11 cellular contexts compared by ENCODE assay signal in the genomic region with DNA sequence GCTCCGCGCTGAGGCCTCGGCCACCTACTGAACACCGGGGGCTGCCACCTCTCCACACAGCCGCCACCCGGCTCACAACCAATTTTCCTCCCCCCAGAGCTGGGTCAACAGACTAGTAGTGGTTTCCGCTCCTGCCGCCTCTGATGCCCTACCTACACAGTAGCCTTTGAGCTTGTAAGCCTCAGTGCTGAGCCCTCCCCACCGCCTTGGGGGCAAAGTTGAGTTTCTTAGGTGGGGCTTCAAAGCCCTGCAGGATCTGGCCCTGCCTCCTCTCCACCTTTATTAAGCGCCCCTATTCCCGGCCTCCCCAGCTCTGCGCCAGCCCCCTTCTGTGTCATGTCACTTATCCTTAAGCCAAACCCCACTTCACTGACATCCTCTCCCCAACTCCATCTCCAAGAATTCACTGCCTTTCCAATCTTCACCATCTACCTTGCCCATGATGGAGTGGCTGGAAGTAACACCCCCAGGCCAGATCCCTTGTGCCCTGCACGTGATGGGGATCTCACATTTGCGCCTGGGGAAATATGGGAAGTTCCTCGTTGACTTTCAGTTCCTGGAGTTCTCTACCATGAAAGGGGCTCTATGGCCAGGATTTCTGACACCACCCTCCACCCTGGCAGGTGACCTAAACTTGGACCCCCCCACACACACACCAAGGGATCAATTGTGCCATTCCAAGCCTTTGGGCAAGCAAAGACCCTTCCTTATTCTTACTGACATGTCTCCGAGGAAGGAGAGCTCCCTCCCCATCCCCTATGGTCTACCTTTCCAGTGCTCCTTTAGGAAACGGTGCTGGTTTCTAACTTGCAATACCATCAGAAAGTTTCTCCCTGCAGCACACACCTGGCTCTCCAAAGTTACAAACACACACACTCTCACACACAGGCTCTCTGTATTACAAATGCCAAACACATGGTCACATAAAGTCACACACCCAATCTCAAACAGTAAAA. TPM values are rescaled to one million over a fixed set of nuclear protein-coding genes. Genes with fewer than 3 reads are reported as not detected.
DNase-seq lines count a peak whose midpoint lies in the region; ATAC-seq, FAIRE-seq and TF ChIP-seq lines count a peak whose summit lies in the region.
"Had no signal": no experiment of that assay in that cellular context is flagged by ENCODE, and none has a peak within 500 bp of the region (broad histone marks: within the 10 kb centered on the region; RNA-seq: fewer than 3 reads in every experiment).

No MANE protein-coding gene starts in this region.

- H3K4me2 ChIP-seq in K562 (ENCODE audit: insufficient read depth, low read length): no peak overlapping the region
- no peak overlapping the region for H3K4me2 ChIP-seq in neural cell (ENCODE audit: low read length)

- no TSS peak for BruUV-seq in K562 (replicated peaks; lab: Mats Ljungman, UMichigan)

- peak; percentile 8 for ATAC-seq in CD8-positive, alpha-beta T cell
- ATAC-seq in K562: no peak
- ATAC-seq in GM18520 (IDR thresholded peaks at IDR 0.05; ENCODE audit: unreplicated experiment): no peak

- H3K27ac ChIP-seq in CD8-positive, alpha-beta T cell (ENCODE audit: low read depth, low read length): no peak overlapping the region
- H3K27ac ChIP-seq in HUES6 (ENCODE audit: low read depth, low read length) (no peak overlapping the region), K562 (ENCODE audit: extremely low read depth, low read depth, low read length) (no peak overlapping the region), neural cell (ENCODE audit: low read length) (no peak overlapping the region)
- H3K27ac ChIP-seq: body of pancreas had no signal

- TF ChIP-seq POLR2A in K562 (conservative IDR thresholded peaks at IDR 0.05): no peak

- no peak overlapping the region for H3K27ac Mint-ChIP-seq in CD8-positive, alpha-beta T cell
- H3K27ac Mint-ChIP-seq: stimulated activated naive CD8-positive, alpha-beta T cell treated with anti-CD3 and anti-CD28 coated beads, Interleukin-15, Interleukin-2, amounts not matched to agents 100 ng/mL and 50 ng/mL, for 24 hours had no signal

- H3K36me3 ChIP-seq in CD8-positive, alpha-beta T cell (ENCODE audit: insufficient read depth, low read length): no peaks in the 10 kb centered on the region
- H3K36me3 ChIP-seq in HUES6 (ENCODE audit: control insufficient read depth, insufficient read depth, low read length) (no peaks in the 10 kb centered on the region), K562 (ENCODE audit: control insufficient read depth, insufficient read depth, low read length) (no peaks in the 10 kb centered on the region), neural cell (ENCODE audit: insufficient read depth, low read length) (no peaks in the 10 kb centered on the region)

- peak overlapping the region; percentile 73 for H3K4me3 ChIP-seq in CD8-positive, alpha-beta T cell (ENCODE audit: low read depth, low read length)
- H3K4me3 ChIP-seq in HUES6 (ENCODE audit: low read depth, low read length) (peak overlapping the region; percentile 38; the same call in 1 of the 2 replicates), K562 (no peak overlapping the region), neural cell (ENCODE audit: low read length) (peak overlapping the region; percentile 63)
- H3K4me3 ChIP-seq: body of pancreas had no signal

- TF ChIP-seq RAD21 in K562 (CRISPR knock-in tag; conservative IDR thresholded peaks at IDR 0.05 in 1 of 2, IDR thresholded peaks at IDR 0.05 in 1 of 2) (no peak), neural cell (conservative IDR thresholded peaks at IDR 0.05) (no peak)

- H3K27me3 Mint-ChIP-seq in CD8-positive, alpha-beta T cell (ENCODE audit: low read depth): peaks cover 65% of the 10 kb centered on the region

- H3K4me1 Mint-ChIP-seq in CD8-positive, alpha-beta T cell (ENCODE audit: low read depth): peaks cover 32% of the 10 kb centered on the region

- H3K9me2 ChIP-seq in neural cell (ENCODE audit: insufficient read depth, low read length): no peaks in the 10 kb centered on the region

- no peak overlapping the region for H2AFZ ChIP-seq in K562 (ENCODE audit: low read depth, low read length)
- H2AFZ ChIP-seq in neural cell (ENCODE audit: low read depth, low read length): no peak overlapping the region

- no peaks in the 10 kb centered on the region for H3K9me3 Mint-ChIP-seq in CD8-positive, alpha-beta T cell
- H3K9me3 Mint-ChIP-seq: stimulated activated naive CD8-positive, alpha-beta T cell treated with anti-CD3 and anti-CD28 coated beads, Interleukin-15, Interleukin-2, amounts not matched to agents 100 ng/mL and 50 ng/mL, for 24 hours had no signal

- intact Hi-C loops in CD8-positive, alpha-beta T cell (cut with DNase I, micrococcal nuclease): loop anchor here (1.0 to 5.0 kb wide), 7 partner anchors 43 to 260 kb away; a partner anchor contains a TSS
- intact Hi-C loops in K562 (cut with micrococcal nuclease): loop anchor here (1.0 to 5.0 kb wide), 4 partner anchors 44 to 190 kb away; no protein-coding TSS in a partner anchor

- H3K9ac ChIP-seq in HUES6 (ENCODE audit: low read length) (no peak overlapping the region), K562 (ENCODE audit: insufficient read depth in 1 of 2, low read depth in 2 of 2, low read length in 2 of 2) (no peak overlapping the region), neural cell (ENCODE audit: low read length) (peak overlapping the region; percentile 43)

- no peaks in the 10 kb centered on the region for H3K9me1 ChIP-seq in K562 (ENCODE audit: control insufficient read depth, insufficient read depth, low read length)

- H3K4me3 Mint-ChIP-seq in CD8-positive, alpha-beta T cell: peak overlapping the region; percentile 78

- POLR2A ChIA-PET in CD8-positive, alpha-beta T cell (lab: Charles Lee): interaction anchor here (0.7 to 0.9 kb wide), 2 partner anchors 95 to 188 kb away, joined by 3 read pairs; no protein-coding TSS in a partner anchor
- POLR2A ChIA-PET in K562 (lab: Yijun Ruan, JAX): interaction anchor here (0.6 to 1.0 kb wide), 4 partner anchors 27 to 1767 kb away, joined by 3 to 4 read pairs (median 3); no protein-coding TSS in a partner anchor

- 8% methylated on average over 7 of the region's 17 CpGs for WGBS in K562 (ENCODE audit: insufficient coverage, low coverage, missing lambda C conversion rate)

- H3F3A ChIP-seq in neural cell (ENCODE audit: insufficient read depth, low read length, poor library complexity, severe bottlenecking): no peaks in the 10 kb centered on the region

- FAIRE-seq in K562 (lab: Jason Lieb, UNC): no peak
- FAIRE-seq: H54 had no signal

- DNase-seq in CD8-positive, alpha-beta T cell: no peak
- DNase-seq in K562 (ENCODE audit: extremely low read depth in 1 of 4, low spot score in 3 of 4) (no peak), LoVo (ENCODE audit: low spot score) (no peak), NAMALWA (ENCODE audit: low spot score) (no peak)
- DNase-seq: NCI-H187 treated with DMSO at 0.1 percent for 48 hours had no signal

- no peak for TF ChIP-seq CTCF in CD8-positive, alpha-beta T cell (IDR thresholded peaks at IDR 0.05)
- no peak for TF ChIP-seq CTCF in K562 (IDR thresholded peaks at IDR 0.05 in 2 of 3, conservative IDR thresholded peaks at IDR 0.05 in 1 of 3; ENCODE audit: insufficient read depth in 2 of 3, low read depth in 1 of 3, low read length in 3 of 3)
- no peak for TF ChIP-seq CTCF in neural cell (IDR thresholded peaks at IDR 0.05; ENCODE audit: poor library complexity, severe bottlenecking)

- TF ChIP-seq EP300 in K562 (IDR thresholded peaks at IDR 0.05; ENCODE audit: low read length): no peak
- TF ChIP-seq EP300 in neural cell (conservative IDR thresholded peaks at IDR 0.05; ENCODE audit: poor library complexity, severe bottlenecking): no peak

- H3K36me3 Mint-ChIP-seq in CD8-positive, alpha-beta T cell: no peaks in the 10 kb centered on the region

- H3K9me3 ChIP-seq in CD8-positive, alpha-beta T cell (ENCODE audit: low read length): no peaks in the 10 kb centered on the region
- no peaks in the 10 kb centered on the region for H3K9me3 ChIP-seq in HUES6 (ENCODE audit: control insufficient read depth, insufficient read depth, low read depth, low read length)
- H3K9me3 ChIP-seq in K562 (replicated peaks; ENCODE audit: control insufficient read depth, insufficient read depth, low read depth, low read length): no peaks in the 10 kb centered on the region
- no peaks in the 10 kb centered on the region for H3K9me3 ChIP-seq in neural cell (ENCODE audit: low read length)
- H3K9me3 ChIP-seq: body of pancreas had no signal

- H4K20me1 ChIP-seq in K562 (replicated peaks; ENCODE audit: control insufficient read depth, insufficient read depth, low read length) (peaks cover 18% of the 10 kb centered on the region), neural cell (ENCODE audit: insufficient read depth) (no peaks in the 10 kb centered on the region)

- in situ Hi-C loops in K562 (cut with MboI): no loop called here

- peaks cover 9% of the 10 kb centered on the region for H3K4me1 ChIP-seq in CD8-positive, alpha-beta T cell (ENCODE audit: insufficient read depth, low read length)
- H3K4me1 ChIP-seq in HUES6 (ENCODE audit: control insufficient read depth, insufficient read depth, low read length): peaks cover 36% of the 10 kb centered on the region
- peaks cover 0 to 34% of the 10 kb centered on the region in 2 experiments; a peak in 2 of 5 replicates for H3K4me1 ChIP-seq in K562 (replicated peaks in 1 of 2; ENCODE audit: control insufficient read depth in 2 of 2, insufficient read depth in 2 of 2, low read length in 2 of 2)

- H3K27me3 ChIP-seq in CD8-positive, alpha-beta T cell (ENCODE audit: insufficient read depth, low read length): peaks cover 47% of the 10 kb centered on the region
- H3K27me3 ChIP-seq in HUES6 (ENCODE audit: control insufficient read depth, insufficient read depth, low read length) (peaks cover 70% of the 10 kb centered on the region), K562 (ENCODE audit: control insufficient read depth in 2 of 2, insufficient read depth in 2 of 2, low read length in 2 of 2) (peaks cover 7 to 46% of the 10 kb centered on the region in 2 experiments), neural cell (ENCODE audit: insufficient read depth, low read depth, low read length) (peaks cover 26% of the 10 kb centered on the region)

- CTCF ChIA-PET in CD8-positive, alpha-beta T cell (lab: Charles Lee): interaction anchor here (0.7 to 4.8 kb wide), 27 partner anchors 8 to 340 kb away, joined by 3 to 41 read pairs (median 5); a partner anchor contains a TSS
- CTCF ChIA-PET in K562 (lab: Yijun Ruan, JAX; ENCODE audit: low intra/inter-chr PET ratio): interaction anchor here (0.5 to 1.8 kb wide), 8 partner anchors 12 to 1777 kb away, joined by 3 to 9 read pairs (median 4); no protein-coding TSS in a partner anchor

- no peaks in the 10 kb centered on the region for H3K79me2 ChIP-seq in K562 (ENCODE audit: control insufficient read depth, insufficient read depth, low read length)
- H3K79me2 ChIP-seq in neural cell (replicated peaks; ENCODE audit: insufficient read depth, low read length): peaks cover 22% of the 10 kb centered on the region

RNA-seq across cellular contexts. Expression of a gene that starts 2.7 kb away (rescaled TPM):
- total RNA-seq in CD8-positive, alpha-beta T cell: not detected
- not detected in 2 replicates for total RNA-seq in K562 (2011; cell fraction: chromatin; rRNA removed; ENCODE audit: low replicate concordance)
- not detected in 2 replicates for total RNA-seq in K562 (2011; cell fraction: nucleolus; rRNA removed)
- total RNA-seq in K562 (2011; cell fraction: nucleoplasm; rRNA removed): not detected in 2 replicates
- not detected in 2 replicates for total RNA-seq in K562 (2014; rRNA removed)
- not detected in 2 replicates for total RNA-seq in K562 (2014; rRNA removed; fragmentation: Illumina TruSeq; extraction: Trizol)
- not detected in 2 replicates for total RNA-seq in K562 (2015; rRNA removed; fragmentation: Illumina TruSeq; extraction: Trizol)
- not detected in 2 replicates for total RNA-seq in K562 (2021)
- not detected in 2 replicates for polyA plus RNA-seq in K562 (2011; rRNA removed)
- polyA plus RNA-seq in K562 (2011; cell fraction: cytosol; rRNA removed): not detected in 2 replicates
- not detected in 2 replicates for polyA plus RNA-seq in K562 (2011; cell fraction: nucleus; rRNA removed)
- polyA plus RNA-seq in K562 (2012): not detected in 2 replicates
- polyA plus RNA-seq in K562 (2014; fragmentation: Illumina TruSeq; extraction: Trizol): not detected in 2 replicates
- polyA plus RNA-seq in K562 (2014; fragmentation: Nextera tagmentation; extraction: Ambion mirVana): not detected
- polyA plus RNA-seq in K562 (2014; rRNA removed): not detected in 2 replicates
- polyA minus RNA-seq in K562 (2011; rRNA and poly(A)+ RNA removed): not detected in 2 replicates
- not detected in 2 replicates for polyA minus RNA-seq in K562 (2011; cell fraction: cytosol; rRNA and poly(A)+ RNA removed)
- polyA minus RNA-seq in K562 (2011; cell fraction: nucleus; rRNA and poly(A)+ RNA removed): not detected in 2 replicates
- polyA plus RNA-seq in neural cell: 19.0 and 20.7 TPM in 2 replicates
- polyA minus RNA-seq in neural cell: 25.4 and 27.0 TPM in 2 replicates

RNA-seq across cellular contexts. Expression of a gene that starts 19.7 kb away (rescaled TPM):
- 1 to 10 TPM; 4.4 to 5.1 TPM for total RNA-seq in CD8-positive, alpha-beta T cell
- 4.8 and 13.1 TPM in 2 replicates for total RNA-seq in K562 (2011; cell fraction: chromatin; rRNA removed; ENCODE audit: low replicate concordance)
- total RNA-seq in K562 (2011; cell fraction: nucleolus; rRNA removed): 24.3 and 25.9 TPM in 2 replicates
- 14.3 and 16.9 TPM in 2 replicates for total RNA-seq in K562 (2011; cell fraction: nucleoplasm; rRNA removed)
- total RNA-seq in K562 (2014; rRNA removed) (42.0 and 51.6 TPM in 2 replicates), K562 (2014; rRNA removed; fragmentation: Illumina TruSeq; extraction: Trizol) (12.1 and 19.1 TPM in 2 replicates), K562 (2015; rRNA removed; fragmentation: Illumina TruSeq; extraction: Trizol) (24.6 and 25.4 TPM in 2 replicates), K562 (2021) (34.9 and 38.2 TPM in 2 replicates)
- polyA plus RNA-seq in K562 (2011; rRNA removed) (31.5 and 36.7 TPM in 2 replicates), K562 (2014; fragmentation: Illumina TruSeq; extraction: Trizol) (19.7 and 39.2 TPM in 2 replicates), K562 (2014; fragmentation: Nextera tagmentation; extraction: Ambion mirVana) (10 to 100 TPM; 16.3 to 29.0 TPM), K562 (2014; rRNA removed) (43.7 and 48.2 TPM in 2 replicates), neural cell (27.5 and 31.4 TPM in 2 replicates)
- 43.6 and 104 TPM in 2 replicates for polyA plus RNA-seq in K562 (2011; cell fraction: cytosol; rRNA removed)
- 25.2 and 35.0 TPM in 2 replicates for polyA plus RNA-seq in K562 (2011; cell fraction: nucleus; rRNA removed)
- polyA plus RNA-seq in K562 (2012): 38.1 and 40.0 TPM in 2 replicates
- 6.4 and 8.7 TPM in 2 replicates for polyA minus RNA-seq in K562 (2011; rRNA and poly(A)+ RNA removed)
- 15.8 and 16.4 TPM in 2 replicates for polyA minus RNA-seq in K562 (2011; cell fraction: cytosol; rRNA and poly(A)+ RNA removed)
- polyA minus RNA-seq in K562 (2011; cell fraction: nucleus; rRNA and poly(A)+ RNA removed): 8.1 and 13.2 TPM in 2 replicates
- 14.8 and 17.3 TPM in 2 replicates for polyA minus RNA-seq in neural cell

RNA-seq across cellular contexts. Expression of a gene that starts 28.1 kb away (rescaled TPM):
- total RNA-seq in CD8-positive, alpha-beta T cell: 10 to 100 TPM; 82.8 to 85.3 TPM
- total RNA-seq in K562 (2011; cell fraction: chromatin; rRNA removed; ENCODE audit: low replicate concordance): 25.9 and 51.8 TPM in 2 replicates
- total RNA-seq in K562 (2011; cell fraction: nucleolus; rRNA removed): 32.0 and 36.7 TPM in 2 replicates
- total RNA-seq in K562 (2011; cell fraction: nucleoplasm; rRNA removed): 37.9 and 46.9 TPM in 2 replicates
- total RNA-seq in K562 (2014; rRNA removed) (50.8 and 74.8 TPM in 2 replicates), K562 (2014; rRNA removed; fragmentation: Illumina TruSeq; extraction: Trizol) (30.8 and 31.3 TPM in 2 replicates), K562 (2015; rRNA removed; fragmentation: Illumina TruSeq; extraction: Trizol) (37.2 and 38.2 TPM in 2 replicates), K562 (2021) (51.0 and 53.4 TPM in 2 replicates)
- polyA plus RNA-seq in K562 (2011; rRNA removed) (44.5 and 76.3 TPM in 2 replicates), K562 (2014; fragmentation: Illumina TruSeq; extraction: Trizol) (41.9 and 47.0 TPM in 2 replicates), K562 (2014; fragmentation: Nextera tagmentation; extraction: Ambion mirVana) (10 to 100 TPM; 11.0 to 26.2 TPM), K562 (2014; rRNA removed) (45.1 and 49.2 TPM in 2 replicates), neural cell (380 and 391 TPM in 2 replicates)
- polyA plus RNA-seq in K562 (2011; cell fraction: cytosol; rRNA removed): 55.4 and 58.3 TPM in 2 replicates
- polyA plus RNA-seq in K562 (2011; cell fraction: nucleus; rRNA removed): 73.3 and 73.7 TPM in 2 replicates
- 80.4 and 98.2 TPM in 2 replicates for polyA plus RNA-seq in K562 (2012)
- 23.0 and 41.7 TPM in 2 replicates for polyA minus RNA-seq in K562 (2011; rRNA and poly(A)+ RNA removed)
- polyA minus RNA-seq in K562 (2011; cell fraction: cytosol; rRNA and poly(A)+ RNA removed): 12.4 and 19.5 TPM in 2 replicates
- 20.6 and 25.7 TPM in 2 replicates for polyA minus RNA-seq in K562 (2011; cell fraction: nucleus; rRNA and poly(A)+ RNA removed)
- 133 and 140 TPM in 2 replicates for polyA minus RNA-seq in neural cell

RNA-seq across cellular contexts. Expression of a gene that starts 36.7 kb away (rescaled TPM):
- total RNA-seq in CD8-positive, alpha-beta T cell: not detected
- total RNA-seq in K562 (2011; cell fraction: chromatin; rRNA removed; ENCODE audit: low replicate concordance): not detected in 2 replicates
- total RNA-seq in K562 (2011; cell fraction: nucleolus; rRNA removed): not detected in 2 replicates
- not detected in 2 replicates for total RNA-seq in K562 (2011; cell fraction: nucleoplasm; rRNA removed)
- total RNA-seq in K562 (2014; rRNA removed) (not detected in 2 replicates), K562 (2014; rRNA removed; fragmentation: Illumina TruSeq; extraction: Trizol) (not detected in 2 replicates), K562 (2015; rRNA removed; fragmentation: Illumina TruSeq; extraction: Trizol) (not detected in 2 replicates), K562 (2021) (not detected in 2 replicates)
- polyA plus RNA-seq in K562 (2011; rRNA removed) (not detected in 2 replicates), K562 (2014; fragmentation: Illumina TruSeq; extraction: Trizol) (not detected in 2 replicates), K562 (2014; fragmentation: Nextera tagmentation; extraction: Ambion mirVana) (not detected), K562 (2014; rRNA removed) (not detected in 2 replicates), neural cell (2.1 and 2.8 TPM in 2 replicates)
- polyA plus RNA-seq in K562 (2011; cell fraction: cytosol; rRNA removed): not detected in 2 replicates
- polyA plus RNA-seq in K562 (2011; cell fraction: nucleus; rRNA removed): not detected in 2 replicates
- not detected in 2 replicates for polyA plus RNA-seq in K562 (2012)
- not detected in 2 replicates for polyA minus RNA-seq in K562 (2011; rRNA and poly(A)+ RNA removed)
- polyA minus RNA-seq in K562 (2011; cell fraction: cytosol; rRNA and poly(A)+ RNA removed): not detected in 2 replicates
- polyA minus RNA-seq in K562 (2011; cell fraction: nucleus; rRNA and poly(A)+ RNA removed): not detected in 2 replicates
- polyA minus RNA-seq in neural cell: not detected in 2 replicates
- total RNA-seq: body of pancreas had no signal

RNA-seq across cellular contexts. Expression of a gene that starts 45.4 kb away (rescaled TPM):
- 1 to 10 TPM; 8.5 to 9.6 TPM for total RNA-seq in CD8-positive, alpha-beta T cell
- total RNA-seq in K562 (2011; cell fraction: chromatin; rRNA removed; ENCODE audit: low replicate concordance): 21.4 and 50.2 TPM in 2 replicates
- total RNA-seq in K562 (2011; cell fraction: nucleolus; rRNA removed): 73.4 and 78.2 TPM in 2 replicates
- total RNA-seq in K562 (2011; cell fraction: nucleoplasm; rRNA removed): 74.2 and 94.8 TPM in 2 replicates
- total RNA-seq in K562 (2014; rRNA removed): 43.0 and 57.5 TPM in 2 replicates
- total RNA-seq in K562 (2014; rRNA removed; fragmentation: Illumina TruSeq; extraction: Trizol): 31.4 and 33.5 TPM in 2 replicates
- total RNA-seq in K562 (2015; rRNA removed; fragmentation: Illumina TruSeq; extraction: Trizol): 29.9 and 31.2 TPM in 2 replicates
- total RNA-seq in K562 (2021): 50.4 and 55.8 TPM in 2 replicates
- 22.1 and 35.2 TPM in 2 replicates for polyA plus RNA-seq in K562 (2011; rRNA removed)
- 27.7 and 82.4 TPM in 2 replicates for polyA plus RNA-seq in K562 (2011; cell fraction: cytosol; rRNA removed)
- 21.6 and 54.1 TPM in 2 replicates for polyA plus RNA-seq in K562 (2011; cell fraction: nucleus; rRNA removed)
- 38.6 and 45.7 TPM in 2 replicates for polyA plus RNA-seq in K562 (2012)
- 75.2 and 80.0 TPM in 2 replicates for polyA plus RNA-seq in K562 (2014; fragmentation: Illumina TruSeq; extraction: Trizol)
- polyA plus RNA-seq in K562 (2014; fragmentation: Nextera tagmentation; extraction: Ambion mirVana): 10 to 100 TPM in 1 of 2 experiments, 1 to 10 TPM in 1; 6.9 to 16.4 TPM
- polyA plus RNA-seq in K562 (2014; rRNA removed): 56.6 and 57.5 TPM in 2 replicates
- polyA minus RNA-seq in K562 (2011; rRNA and poly(A)+ RNA removed): 11.8 and 22.6 TPM in 2 replicates
- 19.7 and 24.0 TPM in 2 replicates for polyA minus RNA-seq in K562 (2011; cell fraction: cytosol; rRNA and poly(A)+ RNA removed)
- 16.7 and 20.7 TPM in 2 replicates for polyA minus RNA-seq in K562 (2011; cell fraction: nucleus; rRNA and poly(A)+ RNA removed)
- 50.2 and 52.5 TPM in 2 replicates for polyA plus RNA-seq in neural cell
- polyA minus RNA-seq in neural cell: 32.2 and 51.4 TPM in 2 replicates
